7 cellular contexts compared by ENCODE assay signal in genomic region chr15:59997070-59997701, GRCh38. TPM values are rescaled to one million over a fixed set of nuclear protein-coding genes. Genes with fewer than 3 reads are reported as not detected.
DNase-seq lines count a peak whose midpoint lies in the region; ATAC-seq and TF ChIP-seq lines count a peak whose summit lies in the region.

No MANE protein-coding gene starts in this region.

- DNase-seq in NCI-H69 (lab: John Stamatoyannopoulos, UW) (peak; percentile 98), NCI-H446 (lab: John Stamatoyannopoulos, UW) (no peak), NAMALWA (ENCODE audit: low spot score) (no peak)
- peak in 1 of 2 donors; percentile 70 for DNase-seq in activated naive CD4-positive, alpha-beta T cell treated with anti-CD3 and anti-CD28 coated beads, Interleukin-2, amount 50 U/mL, for 72 hours (ENCODE audit: low spot score in 2 of 2)

- H3K4me2 ChIP-seq in neural cell (ENCODE audit: low read length), result no peak overlapping the region

- no peaks in the 10 kb centered on the region for H3K36me3 ChIP-seq in neural cell (ENCODE audit: insufficient read depth, low read length)

- H3K36me3 Mint-ChIP-seq in activated naive CD4-positive, alpha-beta T cell treated with anti-CD3 and anti-CD28 coated beads, Interleukin-2, amount 50 U/mL, for 72 hours, result peaks cover 0 to 12% of the 10 kb centered on the region in 2 donors

- H3K27ac ChIP-seq in neural cell (ENCODE audit: low read length), result no peak overlapping the region

- no peaks in the 10 kb centered on the region for H3K79me2 ChIP-seq in neural cell (replicated peaks; ENCODE audit: insufficient read depth, low read length)

- no peak overlapping the region for H3K27ac Mint-ChIP-seq in activated naive CD4-positive, alpha-beta T cell treated with anti-CD3 and anti-CD28 coated beads, Interleukin-2, amount 50 U/mL, for 72 hours

- H3K9me2 ChIP-seq in neural cell (ENCODE audit: insufficient read depth, low read length), result no peaks in the 10 kb centered on the region

- H3K9me3 Mint-ChIP-seq in activated naive CD4-positive, alpha-beta T cell treated with anti-CD3 and anti-CD28 coated beads, Interleukin-2, amount 50 U/mL, for 72 hours, result no peaks in the 10 kb centered on the region

- peaks cover 100% of the 10 kb centered on the region for H3K27me3 ChIP-seq in neural cell (ENCODE audit: insufficient read depth, low read depth, low read length)

- no peak overlapping the region for H2AFZ ChIP-seq in neural cell (ENCODE audit: low read depth, low read length)

- H3K9ac ChIP-seq in neural cell (ENCODE audit: low read length), result no peak overlapping the region

- no peak overlapping the region for H3K4me3 ChIP-seq in neural cell (ENCODE audit: low read length)

- no peaks in the 10 kb centered on the region for H3F3A ChIP-seq in neural cell (ENCODE audit: insufficient read depth, low read length, poor library complexity, severe bottlenecking)

- TF ChIP-seq EP300 in neural cell (conservative IDR thresholded peaks at IDR 0.05; ENCODE audit: poor library complexity, severe bottlenecking), result no peak

- no peaks in the 10 kb centered on the region for H4K20me1 ChIP-seq in neural cell (ENCODE audit: insufficient read depth)

- H3K9me3 ChIP-seq in neural cell (ENCODE audit: low read length), result no peaks in the 10 kb centered on the region

- no peak for TF ChIP-seq CTCF in neural cell (IDR thresholded peaks at IDR 0.05; ENCODE audit: poor library complexity, severe bottlenecking)

- TF ChIP-seq RAD21 in neural cell (conservative IDR thresholded peaks at IDR 0.05), result no peak

- ATAC-seq in GM18868 (IDR thresholded peaks at IDR 0.05; ENCODE audit: unreplicated experiment), result peak; percentile 91
- ATAC-seq in HG02884 (IDR thresholded peaks at IDR 0.05; ENCODE audit: unreplicated experiment), result peak; percentile 47
- ATAC-seq in activated naive CD4-positive, alpha-beta T cell treated with anti-CD3 and anti-CD28 coated beads, Interleukin-2, amount 50 U/mL, for 72 hours, result peak; percentile 67 to 88

TF ChIP-seq in neural cell, 6 proteins besides CTCF, POLR2A, EP300 and RAD21:
- TF ChIP-seq REST (IDR thresholded peaks at IDR 0.05; ENCODE audit: borderline replicate concordance), result no peak
- TF ChIP-seq TAF1 (IDR thresholded peaks at IDR 0.05; ENCODE audit: low read depth), result no peak
- no peak for TF ChIP-seq MXI1 (conservative IDR thresholded peaks at IDR 0.05; ENCODE audit: poor library complexity, severe bottlenecking)
- no peak for TF ChIP-seq SMC3 (conservative IDR thresholded peaks at IDR 0.05; ENCODE audit: poor library complexity)
- TF ChIP-seq POLR2AphosphoS5 (IDR thresholded peaks at IDR 0.05), result peak; percentile 41
- TF ChIP-seq EZH2 (IDR thresholded peaks at IDR 0.05; ENCODE audit: borderline replicate concordance, insufficient read depth, low read length, poor library complexity, severe bottlenecking), result peak; percentile 64
TF ChIP-seq in neural cell: peak in this region for 2.

RNA-seq across cellular contexts. Expression of gene FOXB1, which starts 6.9 kb away (rescaled TPM):
- total RNA-seq in activated naive CD4-positive, alpha-beta T cell treated with anti-CD3 and anti-CD28 coated beads, Interleukin-2, amount 50 U/mL, for 72 hours, result under 1 TPM in 1 of 2 donors, not detected in 1; 0.16 TPM
- not detected in 2 replicates for polyA plus RNA-seq in neural cell
- polyA minus RNA-seq in neural cell, result not detected in 2 replicates
